ENCODE assay signal across 1 cellular context in genomic region chr2:66433695-66433944, GRCh38.
TF ChIP-seq lines count a peak whose summit lies in the region.

No MANE protein-coding gene starts in this region.

TF ChIP-seq in IMR-90, 13 proteins besides CTCF, POLR2A, EP300 and RAD21 (continued from another document):
- TF ChIP-seq ELK1 (IDR thresholded peaks at IDR 0.05; ENCODE audit: borderline replicate concordance, low read depth, low read length) (no peak), FOS (IDR thresholded peaks at IDR 0.05; ENCODE audit: low read depth, low read length) (no peak), BHLHE40 (IDR thresholded peaks at IDR 0.05; ENCODE audit: low read depth, low read length) (no peak)
